In genomic region chr10:30433779-30434272, GRCh38 we compare ENCODE assay signal across 8 cellular contexts. TPM values are rescaled to one million over a fixed set of nuclear protein-coding genes. Genes with fewer than 3 reads are reported as not detected.
DNase-seq lines count a peak whose midpoint lies in the region; ATAC-seq, FAIRE-seq and TF ChIP-seq lines count a peak whose summit lies in the region.

Gene MAP3K8 (plus strand): TSS chr10:30434184. CDS start chr10:30438939, 4,755 bp downstream.

- peak within 1 kb of the TSS; percentile 95 for H3K4me3 Mint-ChIP-seq in activated B cell treated with CpG ODN at 0.5 μM for 24 hours

- FAIRE-seq in bronchial epithelial cell (lab: Jason Lieb, UNC): no peak

- POLR2A ChIA-PET in activated B cell treated with CpG ODN at 0.5 μM for 24 hours (lab: Charles Lee): interaction anchor here (0.6 to 8.9 kb wide), 28 partner anchors 9 to 650 kb away, joined by 3 to 427 read pairs (median 6); partner anchors contain the start of gene MTPAP

- no peaks in the 10 kb centered on the region for H3K9me3 Mint-ChIP-seq in activated B cell treated with CpG ODN at 0.5 μM for 24 hours

- DNase-seq in NCI-H1417 (lab: John Stamatoyannopoulos, UW): peak; percentile 8 to 66 (median 64)
- DNase-seq in NCI-H1417 treated with DMSO at 0.1 percent for 48 hours (lab: John Stamatoyannopoulos, UW): no peak
- peak; percentile 7 for DNase-seq in NCI-H146 treated with DMSO at 0.1 percent for 48 hours (lab: John Stamatoyannopoulos, UW; ENCODE audit: unreplicated experiment)
- peak; percentile 90 for DNase-seq in activated B cell treated with CpG ODN at 0.5 μM for 24 hours
- peak; percentile 60 for DNase-seq in bronchial epithelial cell (ENCODE audit: low read depth)
- DNase-seq in inferior parietal cortex (ENCODE audit: extremely low spot score): peak; percentile 66
- peak; percentile 69 to 83 for DNase-seq in stimulated activated CD4-positive, alpha-beta T cell treated with anti-CD3 and anti-CD28 coated beads, Interleukin-12 subunit alpha, Interleukin-12 subunit beta, amount 100 ng/mL, for 24 hours (ENCODE audit: low read depth in 2 of 2)

- peaks cover 51% of the 10 kb centered on the region for H3K36me3 Mint-ChIP-seq in activated B cell treated with CpG ODN at 0.5 μM for 24 hours (ENCODE audit: low read depth)

- H3K27me3 Mint-ChIP-seq in activated B cell treated with CpG ODN at 0.5 μM for 24 hours: no peaks in the 10 kb centered on the region

- no peaks in the 10 kb centered on the region for H3K36me3 ChIP-seq in bronchial epithelial cell (ENCODE audit: control insufficient read depth, insufficient read depth, low read length)

- intact Hi-C loops in activated B cell treated with CpG ODN at 0.5 μM for 24 hours (cut with micrococcal nuclease): loop anchor here (1.0 to 5.0 kb wide), 12 partner anchors 14 to 1943 kb away; partner anchors contain the start of genes ARHGAP12 and EPC1

- ATAC-seq in HG02678 (IDR thresholded peaks at IDR 0.05; ENCODE audit: unreplicated experiment) (peak; percentile 69), activated B cell treated with CpG ODN at 0.5 μM for 24 hours (ENCODE audit: low read depth) (peak; percentile 71)

- peaks cover 71% of the 10 kb centered on the region for H3K4me1 Mint-ChIP-seq in activated B cell treated with CpG ODN at 0.5 μM for 24 hours

- H3K27me3 ChIP-seq in bronchial epithelial cell (ENCODE audit: control insufficient read depth, insufficient read depth, low read length): no peaks in the 10 kb centered on the region

- TF ChIP-seq CTCF in activated B cell treated with CpG ODN at 0.5 μM for 24 hours (IDR thresholded peaks at IDR 0.05) (no peak), bronchial epithelial cell (IDR thresholded peaks at IDR 0.05; ENCODE audit: insufficient read depth, low read length, severe bottlenecking) (no peak)

- peak within 1 kb of the TSS; percentile 94 for H3K27ac Mint-ChIP-seq in activated B cell treated with CpG ODN at 0.5 μM for 24 hours

- CTCF ChIA-PET in activated B cell treated with CpG ODN at 0.5 μM for 24 hours (lab: Charles Lee): interaction anchor here (1.0 to 3.3 kb wide), 7 partner anchors 14 to 157 kb away, joined by 3 to 22 read pairs (median 4); no protein-coding TSS in a partner anchor

- H3K4me3 ChIP-seq in bronchial epithelial cell (ENCODE audit: low read depth, low read length): peak within 1 kb of the TSS; percentile 83

RNA-seq across cellular contexts. Expression of gene MAP3K8, which starts in this region (rescaled TPM):
- 141 and 160 TPM in 2 replicates for total RNA-seq in activated B cell treated with CpG ODN at 0.5 μM for 24 hours
- total RNA-seq in bronchial epithelial cell: 1.6 and 3.5 TPM in 2 replicates

Comparison
In these comparisons a context has a peak if more than half of its experiments do, and no peak if none do; other contexts are left out.
1. RNA of gene MAP3K8 (total RNA-seq): 141 to 160 TPM in activated B cell treated with CpG ODN at 0.5 μM for 24 hours; 1.6 to 3.5 TPM in bronchial epithelial cell; every median in the first group is over 10 times any median in the second.